Comparison of ENCODE assay signal across 21 cellular contexts in genomic region chr20:59586613-59587012, GRCh38. TPM values are rescaled to one million over a fixed set of nuclear protein-coding genes. Genes with fewer than 3 reads are reported as not detected.
DNase-seq lines count a peak whose midpoint lies in the region; ATAC-seq, FAIRE-seq and TF ChIP-seq lines count a peak whose summit lies in the region.
"Had no signal": no experiment of that assay in that cellular context is flagged by ENCODE, and none has a peak within 500 bp of the region (broad histone marks: within the 10 kb centered on the region; RNA-seq: fewer than 3 reads in every experiment).

No MANE protein-coding gene starts in this region.

- no peak overlapping the region for H3K27ac Mint-ChIP-seq in glutamatergic neuron (ENCODE audit: unreplicated experiment)
- no peak overlapping the region for H3K27ac Mint-ChIP-seq in immature natural killer cell
- H3K27ac Mint-ChIP-seq: CD14-positive monocyte; CD4-positive, alpha-beta memory T cell; HFFc6; IgD-negative memory B cell had no signal

- H3K4me1 ChIP-seq in right atrium auricular region: peaks cover 0 to 19% of the 10 kb centered on the region in 2 donors
- H3K4me1 ChIP-seq in OCI-LY7 (ENCODE audit: insufficient read depth, low read length, poor library complexity, severe bottlenecking): no peaks in the 10 kb centered on the region
- H3K4me1 ChIP-seq: BE2C had no signal

- no peak for ATAC-seq in Right ventricle myocardium inferior

- no peak for DNase-seq in right atrium auricular region (ENCODE audit: low spot score)
- no peak for DNase-seq in Right ventricle myocardium inferior (ENCODE audit: missing footprints)
- no peak for DNase-seq in HTR-8/SVneo (ENCODE audit: insufficient read length, low spot score)
- DNase-seq in glutamatergic neuron: peak; percentile 2
- DNase-seq in OCI-LY7 (ENCODE audit: low spot score): no peak
- no peak for DNase-seq in immature natural killer cell
- DNase-seq in NCI-H2196 (lab: John Stamatoyannopoulos, UW; ENCODE audit: unreplicated experiment): no peak
- DNase-seq: ACHN; BE2C; CD4-positive, alpha-beta memory T cell; DMS153; DMS79; GDM1; GOT3; H7; HFFc6 had no signal

- CTCF ChIA-PET in OCI-LY7 (lab: Charles Lee; ENCODE audit: unreplicated experiment): no interaction called here

- H2AFZ ChIP-seq in OCI-LY7 (ENCODE audit: low read length): no peak overlapping the region

- H3K4me1 Mint-ChIP-seq in glutamatergic neuron (ENCODE audit: low read depth, unreplicated experiment) (no peaks in the 10 kb centered on the region), immature natural killer cell (no peaks in the 10 kb centered on the region)
- H3K4me1 Mint-ChIP-seq: CD4-positive, alpha-beta memory T cell; IgD-negative memory B cell had no signal

- no peaks in the 10 kb centered on the region for H3K36me3 Mint-ChIP-seq in glutamatergic neuron (ENCODE audit: unreplicated experiment)
- H3K36me3 Mint-ChIP-seq in immature natural killer cell: no peaks in the 10 kb centered on the region
- H3K36me3 Mint-ChIP-seq: CD14-positive monocyte; CD4-positive, alpha-beta memory T cell; IgD-negative memory B cell had no signal

- H3K9me2 ChIP-seq in OCI-LY7 (ENCODE audit: insufficient read depth, low read length): no peaks in the 10 kb centered on the region

- no TSS peak for BruUV-seq in OCI-LY7 (replicated peaks; lab: Mats Ljungman, UMichigan)

- H3K9me3 Mint-ChIP-seq in glutamatergic neuron (ENCODE audit: unreplicated experiment) (peaks cover 3% of the 10 kb centered on the region), immature natural killer cell (no peaks in the 10 kb centered on the region)

- peak; percentile 70 for FAIRE-seq in HTR-8/SVneo (lab: Jason Lieb, UNC)
- FAIRE-seq: A204.1 had no signal

- H4K20me1 ChIP-seq in OCI-LY7 (ENCODE audit: insufficient read depth, low read length): no peaks in the 10 kb centered on the region

- H3K27me3 ChIP-seq in right atrium auricular region: no peaks in the 10 kb centered on the region

- H3K4me3 Mint-ChIP-seq in glutamatergic neuron (ENCODE audit: unreplicated experiment) (no peak overlapping the region), immature natural killer cell (no peak overlapping the region)
- H3K4me3 Mint-ChIP-seq: CD14-positive monocyte; CD4-positive, alpha-beta memory T cell; HFFc6 had no signal

- H3K4me3 ChIP-seq in right atrium auricular region (no peak overlapping the region), OCI-LY7 (ENCODE audit: low read depth, low read length, poor library complexity, severe bottlenecking) (no peak overlapping the region)

- no peaks in the 10 kb centered on the region for H3K79me2 ChIP-seq in OCI-LY7 (ENCODE audit: insufficient read depth, low read depth, low read length)

- H3K9me3 ChIP-seq in right atrium auricular region (no peaks in the 10 kb centered on the region), OCI-LY7 (ENCODE audit: low read length) (no peaks in the 10 kb centered on the region)
- H3K9me3 ChIP-seq: BE2C had no signal

- H3K36me3 ChIP-seq in right atrium auricular region: no peaks in the 10 kb centered on the region
- no peaks in the 10 kb centered on the region for H3K36me3 ChIP-seq in OCI-LY7 (ENCODE audit: insufficient read depth, low read length)
- H3K36me3 ChIP-seq: BE2C had no signal

- no peak overlapping the region for H3K4me2 ChIP-seq in OCI-LY7 (ENCODE audit: low read length)

- H3K27ac ChIP-seq in right atrium auricular region: peak overlapping the region; percentile 48 to 52
- H3K27ac ChIP-seq in OCI-LY7 (ENCODE audit: low read depth, low read length, poor library complexity, severe bottlenecking): no peak overlapping the region
- H3K27ac ChIP-seq: HL-60 had no signal

- H3K27me3 Mint-ChIP-seq in glutamatergic neuron (ENCODE audit: unreplicated experiment) (peaks cover 9% of the 10 kb centered on the region), immature natural killer cell (ENCODE audit: low read depth in 3 of 3) (peaks cover 0 to 11% (median 6%) of the 10 kb centered on the region in 3 donors)
- H3K27me3 Mint-ChIP-seq: IgD-negative memory B cell had no signal

- TF ChIP-seq CTCF in right atrium auricular region (IDR thresholded peaks at IDR 0.05): no peak
- no peak for TF ChIP-seq CTCF in glutamatergic neuron (IDR thresholded peaks at IDR 0.05; ENCODE audit: partially characterized antibody, unreplicated experiment)
- TF ChIP-seq CTCF in OCI-LY7 (conservative IDR thresholded peaks at IDR 0.05; ENCODE audit: low read length): no peak

- POLR2A ChIA-PET in OCI-LY7 (lab: Charles Lee): no interaction called here

- intact Hi-C loops in Right ventricle myocardium inferior (cut with DNase I): no loop called here
- intact Hi-C loops in OCI-LY7 (cut with micrococcal nuclease; ENCODE audit: unreplicated experiment): no loop called here

RNA-seq across cellular contexts. Expression of gene PHACTR3, which starts 17.7 kb away (rescaled TPM):
- total RNA-seq in right atrium auricular region (10 to 100 TPM in 1 of 2 donors, under 1 TPM in 1; 0.86 to 24.2 TPM), Right ventricle myocardium inferior (9.9 TPM), glutamatergic neuron (ENCODE audit: unreplicated experiment) (37.0 TPM), OCI-LY7 (2022) (not detected in 2 replicates)
- total RNA-seq in OCI-LY7 (2014; rRNA removed; shearing (Covaris generic)): 0.32 TPM in 1 of 2 replicates, not detected in the other
- polyA plus RNA-seq in immature natural killer cell: not detected
- total RNA-seq: CD4-positive, alpha-beta memory T cell; HFFc6; HT1080 had no signal
- polyA plus RNA-seq: CD4-positive, alpha-beta memory T cell; IgD-negative memory B cell had no signal
